Comparison of ENCODE assay signal across 8 cellular contexts in genomic region chr10:43671659-43672555, GRCh38. TPM values are rescaled to one million over a fixed set of nuclear protein-coding genes. Genes with fewer than 3 reads are reported as not detected.
A peak's percentile ranks its signal among the peaks of the same experiment; 100 is the strongest.
DNase-seq lines count a peak whose midpoint lies in the region; ATAC-seq and TF ChIP-seq lines count a peak whose summit lies in the region.

No MANE protein-coding gene starts in this region.

- TF ChIP-seq EP300 in ovary (IDR thresholded peaks at IDR 0.05): no peak

- TF ChIP-seq POLR2A in ovary (IDR thresholded peaks at IDR 0.05): no peak

- H3K9me3 ChIP-seq in NT2/D1 (ENCODE audit: insufficient read depth, low read length) (no peaks in the 10 kb centered on the region; the same call in 1 of the 2 replicates), ovary (no peaks in the 10 kb centered on the region)

- WGBS in ovary, 3 donors: 46 to 49% (median 47%) methylated on average over 18 of the region's 18 CpGs

- no peak overlapping the region for H3K27ac ChIP-seq in ovary

- TF ChIP-seq CTCF in GM12872 (IDR thresholded peaks at IDR 0.05; ENCODE audit: insufficient read depth, low read depth, low read length) (peak; percentile 67), ovary (IDR thresholded peaks at IDR 0.05) (peak; percentile 44 to 89 (median 80))

- H3K9ac ChIP-seq in NT2/D1 (ENCODE audit: insufficient read length, low read depth): no peak overlapping the region

- H3K36me3 ChIP-seq in NT2/D1 (ENCODE audit: insufficient read depth, insufficient read length, low read length): no peaks in the 10 kb centered on the region
- H3K36me3 ChIP-seq in ovary: no peaks in the 10 kb centered on the region

- H3K27me3 ChIP-seq in NT2/D1 (ENCODE audit: insufficient read depth, insufficient read length) (peaks cover 14% of the 10 kb centered on the region), ovary (no peaks in the 10 kb centered on the region)

- intact Hi-C loops in ovary (cut with DNase I): loop anchor here (2.0 to 5.0 kb wide), 5 partner anchors 715 to 1195 kb away; partner anchors contain the start of gene CXCL12 (in 2 of the 4)

- H3K4me3 ChIP-seq in NT2/D1 (ENCODE audit: insufficient read length, low read depth): no peak overlapping the region
- H3K4me3 ChIP-seq in ovary: no peak overlapping the region

- peak; percentile 64 for DNase-seq in A172 (ENCODE audit: low spot score)
- DNase-seq in NT2/D1 (ENCODE audit: low read depth, low spot score): peak; percentile 62
- peak; percentile 16 for DNase-seq in activated effector memory CD4-positive, alpha-beta T cell treated with Interleukin-2 at 50 U/mL for 16 hours
- DNase-seq in germinal center (ENCODE audit: low spot score): peak; percentile 66
- peak; percentile 40 to 60 (median 53) for DNase-seq in ovary
- no peak for DNase-seq in mesenteric fat pad (ENCODE audit: low spot score)

- no peaks in the 10 kb centered on the region for H3K4me1 ChIP-seq in NT2/D1 (ENCODE audit: insufficient read depth, insufficient read length)
- H3K4me1 ChIP-seq in ovary (ENCODE audit: insufficient read depth): no peaks in the 10 kb centered on the region

- ATAC-seq in HG03108 (IDR thresholded peaks at IDR 0.05; ENCODE audit: unreplicated experiment): peak; percentile 54

RNA-seq across cellular contexts. Expression of gene ZNF32, which starts 23.2 kb away (rescaled TPM):
- 0.12 TPM in 1 of 2 replicates, not detected in the other for total RNA-seq in A172 (2014; rRNA removed; shearing (Covaris generic))
- total RNA-seq in ovary: 10 to 100 TPM; 31.8 to 68.7 (median 51.5) TPM
- 10 to 100 TPM; 65.1 to 73.1 TPM for polyA plus RNA-seq in ovary
- 35.1 TPM for total RNA-seq in mesenteric fat pad

Comparison
In these comparisons a context has a peak if more than half of its experiments do, and no peak if none do; other contexts are left out.
1. RNA of gene ZNF32, which starts 23.2 kb away (total RNA-seq): 31.8 to 68.7 TPM in ovary and 35.1 TPM in mesenteric fat pad (single experiment); 0.12 TPM in A172; every median in the first group is over 10 times any median in the second.